In the genomic region with DNA sequence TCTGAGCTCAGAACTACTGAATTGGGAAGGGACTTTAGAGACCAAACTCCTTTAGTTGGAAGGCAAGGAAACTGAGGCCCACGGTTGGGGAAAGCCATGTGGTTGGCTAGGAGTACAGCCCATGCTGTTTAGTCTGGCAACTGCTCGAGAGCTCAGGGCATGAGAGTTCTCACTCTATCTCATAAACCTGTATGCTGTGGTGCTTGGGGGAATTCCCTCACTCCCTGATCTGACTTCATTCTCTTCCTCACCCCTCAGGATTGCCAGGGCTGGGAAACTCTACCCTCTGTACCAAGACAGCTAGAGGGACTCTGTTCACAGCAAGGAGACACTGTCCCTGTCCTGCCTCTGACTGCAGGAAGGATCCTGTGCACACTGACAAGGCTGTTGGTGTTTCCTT, we compare ENCODE assay signal across 19 cellular contexts.
DNase-seq lines count a peak whose midpoint lies in the region; ATAC-seq and TF ChIP-seq lines count a peak whose summit lies in the region.
"Had no signal": no experiment of that assay in that cellular context is flagged by ENCODE, and none has a peak within 500 bp of the region (broad histone marks: within the 10 kb centered on the region; RNA-seq: fewer than 3 reads in every experiment).

No MANE protein-coding gene starts in this region.

- BruUV-seq in HCT116 (replicated peaks; lab: Mats Ljungman, UMichigan): no TSS peak

- RAD21 ChIA-PET in HCT116 (lab: Charles Lee; ENCODE audit: low non-redundant PET in 1 of 2, low total read pairs in 2 of 2, uncharacterized antibody in 2 of 2, unreplicated experiment in 2 of 2): no interaction called here

- H3K9me3 Mint-ChIP-seq in activated T-cell treated with anti-CD3 and anti-CD28 coated beads, Interleukin-2, amount 50 U/mL, for 4 hours: no peaks in the 10 kb centered on the region

- TF ChIP-seq RAD21 in HCT116 (IDR thresholded peaks at IDR 0.05; ENCODE audit: low read depth): no peak

- no peaks in the 10 kb centered on the region for H3K36me3 Mint-ChIP-seq in activated T-cell treated with anti-CD3 and anti-CD28 coated beads, Interleukin-2, amount 50 U/mL, for 4 hours (ENCODE audit: insufficient read depth)

- H3K4me3 ChIP-seq in HCT116 (replicated peaks in 1 of 2; ENCODE audit: low read depth in 1 of 2, low read length in 2 of 2): no peak overlapping the region
- no peak overlapping the region for H3K4me3 ChIP-seq in upper lobe of right lung
- H3K4me3 ChIP-seq: A549 had no signal

- no peaks in the 10 kb centered on the region for H3K4me1 ChIP-seq in HCT116 (ENCODE audit: control insufficient read depth in 1 of 2, insufficient read depth in 2 of 2, low read length in 2 of 2)
- H3K4me1 ChIP-seq in upper lobe of right lung: no peaks in the 10 kb centered on the region
- H3K4me1 ChIP-seq: A549 had no signal

- no peak overlapping the region for H3K4me2 ChIP-seq in HCT116 (ENCODE audit: low read length)
- H3K4me2 ChIP-seq: A549 had no signal

- POLR2A ChIA-PET in HCT116 (lab: Charles Lee): no interaction called here

- no peaks in the 10 kb centered on the region for H3K79me2 ChIP-seq in HCT116 (ENCODE audit: insufficient read depth, low read length)

- TF ChIP-seq POLR2A in HCT116 (IDR thresholded peaks at IDR 0.05; ENCODE audit: borderline replicate concordance, extremely low read depth, insufficient read depth, insufficient read length): no peak

- no peaks in the 10 kb centered on the region for H3K36me3 ChIP-seq in HCT116 (ENCODE audit: control insufficient read depth in 1 of 2, insufficient read depth in 2 of 2, low read length in 2 of 2)
- no peaks in the 10 kb centered on the region for H3K36me3 ChIP-seq in upper lobe of right lung

- no peak overlapping the region for H2AFZ ChIP-seq in HCT116 (ENCODE audit: low read depth, low read length, poor library complexity, severe bottlenecking)

- H3K27ac ChIP-seq in HCT116 (ENCODE audit: low read depth, low read length) (no peak overlapping the region), upper lobe of right lung (no peak overlapping the region)
- H3K27ac ChIP-seq: A549, HL-60 had no signal

- TF ChIP-seq CTCF in HCT116 (IDR thresholded peaks at IDR 0.05 in 2 of 3, conservative IDR thresholded peaks at IDR 0.05 in 1 of 3; ENCODE audit: borderline replicate concordance in 1 of 3, insufficient read depth in 1 of 3, low read depth in 2 of 3, low read length in 2 of 3): no peak
- TF ChIP-seq CTCF in upper lobe of right lung (IDR thresholded peaks at IDR 0.05): no peak

- peak; percentile 34 to 48 for ATAC-seq in activated T-cell treated with anti-CD3 and anti-CD28 coated beads, Interleukin-2, amount 50 U/mL, for 4 hours
- peak; percentile 22; the same call in 1 of the 2 replicates for ATAC-seq in HCT116
- ATAC-seq in upper lobe of right lung: peak; percentile 14
- ATAC-seq in GM21360 (IDR thresholded peaks at IDR 0.05; ENCODE audit: unreplicated experiment): no peak
- ATAC-seq: A549, Panc1 had no signal

- H3K9me3 ChIP-seq in HCT116 (ENCODE audit: control insufficient read depth in 1 of 2, insufficient read depth in 1 of 2, low read depth in 1 of 2, low read length in 2 of 2): no peaks in the 10 kb centered on the region
- no peaks in the 10 kb centered on the region for H3K9me3 ChIP-seq in upper lobe of right lung
- H3K9me3 ChIP-seq: A549 had no signal

- intact Hi-C loops in HCT116 (cut with micrococcal nuclease) (no loop called here), upper lobe of right lung (cut with DNase I) (no loop called here)

- no peak overlapping the region for H3K9ac ChIP-seq in HCT116 (ENCODE audit: low read length)

- no peak for DNase-seq in activated T-cell treated with anti-CD3 and anti-CD28 coated beads, Interleukin-2, amount 50 U/mL, for 4 hours
- DNase-seq in activated T-cell treated with anti-CD3 and anti-CD28 coated beads for 4 hours (no peak), HCT116 (ENCODE audit: low read depth, low spot score) (no peak), cerebellum (ENCODE audit: low spot score) (peak; percentile 43), upper lobe of right lung (no peak), GOT3 (lab: John Stamatoyannopoulos, UW) (no peak)
- DNase-seq: GF-D8, H7, Kasumi-1, MM.1S, NCI-H1105, NCI-H1694, NCI-H524, Right ventricle myocardium superior had no signal

- H3K27me3 Mint-ChIP-seq in activated T-cell treated with anti-CD3 and anti-CD28 coated beads, Interleukin-2, amount 50 U/mL, for 4 hours (ENCODE audit: low read depth): no peaks in the 10 kb centered on the region

- H4K20me1 ChIP-seq in HCT116 (ENCODE audit: insufficient read depth): no peaks in the 10 kb centered on the region

- CTCF ChIA-PET in HCT116 (lab: Charles Lee): no interaction called here

- H3K9me2 ChIP-seq in HCT116 (ENCODE audit: insufficient read depth): no peaks in the 10 kb centered on the region

- no peaks in the 10 kb centered on the region for H3K4me1 Mint-ChIP-seq in activated T-cell treated with anti-CD3 and anti-CD28 coated beads, Interleukin-2, amount 50 U/mL, for 4 hours (ENCODE audit: low read depth)

- peaks cover 14% of the 10 kb centered on the region; the same call in 1 of the 2 replicates for H3K27me3 ChIP-seq in HCT116 (ENCODE audit: insufficient read depth, low read length)
- H3K27me3 ChIP-seq in upper lobe of right lung: no peaks in the 10 kb centered on the region

- H3K4me3 Mint-ChIP-seq in activated T-cell treated with anti-CD3 and anti-CD28 coated beads, Interleukin-2, amount 50 U/mL, for 4 hours: no peak overlapping the region
- H3K4me3 Mint-ChIP-seq: IgD-negative memory B cell had no signal

TF ChIP-seq in HCT116, 20 proteins besides CTCF, POLR2A, EP300 and RAD21:
- no peak for TF ChIP-seq SIN3A (IDR thresholded peaks at IDR 0.05; ENCODE audit: low read depth)
- TF ChIP-seq, protein P1, sequence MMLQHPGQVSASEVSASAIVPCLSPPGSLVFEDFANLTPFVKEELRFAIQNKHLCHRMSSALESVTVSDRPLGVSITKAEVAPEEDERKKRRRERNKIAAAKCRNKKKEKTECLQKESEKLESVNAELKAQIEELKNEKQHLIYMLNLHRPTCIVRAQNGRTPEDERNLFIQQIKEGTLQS (IDR thresholded peaks at IDR 0.05): no peak
- TF ChIP-seq FOSL1 (IDR thresholded peaks at IDR 0.05; ENCODE audit: low read depth): no peak
- no peak for TF ChIP-seq SP1 (IDR thresholded peaks at IDR 0.05; ENCODE audit: low read depth)
- TF ChIP-seq SRF (IDR thresholded peaks at IDR 0.05; ENCODE audit: low read depth): no peak
- TF ChIP-seq, protein P2, sequence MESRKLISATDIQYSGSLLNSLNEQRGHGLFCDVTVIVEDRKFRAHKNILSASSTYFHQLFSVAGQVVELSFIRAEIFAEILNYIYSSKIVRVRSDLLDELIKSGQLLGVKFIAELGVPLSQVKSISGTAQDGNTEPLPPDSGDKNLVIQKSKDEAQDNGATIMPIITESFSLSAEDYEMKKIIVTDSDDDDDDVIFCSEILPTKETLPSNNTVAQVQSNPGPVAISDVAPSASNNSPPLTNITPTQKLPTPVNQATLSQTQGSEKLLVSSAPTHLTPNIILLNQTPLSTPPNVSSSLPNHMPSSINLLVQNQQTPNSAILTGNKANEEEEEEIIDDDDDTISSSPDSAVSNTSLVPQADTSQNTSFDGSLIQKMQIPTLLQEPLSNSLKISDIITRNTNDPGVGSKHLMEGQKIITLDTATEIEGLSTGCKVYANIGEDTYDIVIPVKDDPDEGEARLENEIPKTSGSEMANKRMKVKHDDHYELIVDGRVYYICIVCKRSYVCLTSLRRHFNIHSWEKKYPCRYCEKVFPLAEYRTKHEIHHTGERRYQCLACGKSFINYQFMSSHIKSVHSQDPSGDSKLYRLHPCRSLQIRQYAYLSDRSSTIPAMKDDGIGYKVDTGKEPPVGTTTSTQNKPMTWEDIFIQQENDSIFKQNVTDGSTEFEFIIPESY (IDR thresholded peaks at IDR 0.05; ENCODE audit: extremely low read depth, insufficient replicate concordance, low read length): no peak
- no peak for TF ChIP-seq MAX (IDR thresholded peaks at IDR 0.05)
- no peak for TF ChIP-seq ZFX (IDR thresholded peaks at IDR 0.05)
- no peak for TF ChIP-seq CEBPB (IDR thresholded peaks at IDR 0.05; ENCODE audit: low read depth)
- TF ChIP-seq EZH2 (IDR thresholded peaks at IDR 0.05): no peak
- TF ChIP-seq ZNF274 (IDR thresholded peaks at IDR 0.05; ENCODE audit: low read depth, low read length): no peak
